8 cellular contexts compared by ENCODE assay signal in the genomic region with DNA sequence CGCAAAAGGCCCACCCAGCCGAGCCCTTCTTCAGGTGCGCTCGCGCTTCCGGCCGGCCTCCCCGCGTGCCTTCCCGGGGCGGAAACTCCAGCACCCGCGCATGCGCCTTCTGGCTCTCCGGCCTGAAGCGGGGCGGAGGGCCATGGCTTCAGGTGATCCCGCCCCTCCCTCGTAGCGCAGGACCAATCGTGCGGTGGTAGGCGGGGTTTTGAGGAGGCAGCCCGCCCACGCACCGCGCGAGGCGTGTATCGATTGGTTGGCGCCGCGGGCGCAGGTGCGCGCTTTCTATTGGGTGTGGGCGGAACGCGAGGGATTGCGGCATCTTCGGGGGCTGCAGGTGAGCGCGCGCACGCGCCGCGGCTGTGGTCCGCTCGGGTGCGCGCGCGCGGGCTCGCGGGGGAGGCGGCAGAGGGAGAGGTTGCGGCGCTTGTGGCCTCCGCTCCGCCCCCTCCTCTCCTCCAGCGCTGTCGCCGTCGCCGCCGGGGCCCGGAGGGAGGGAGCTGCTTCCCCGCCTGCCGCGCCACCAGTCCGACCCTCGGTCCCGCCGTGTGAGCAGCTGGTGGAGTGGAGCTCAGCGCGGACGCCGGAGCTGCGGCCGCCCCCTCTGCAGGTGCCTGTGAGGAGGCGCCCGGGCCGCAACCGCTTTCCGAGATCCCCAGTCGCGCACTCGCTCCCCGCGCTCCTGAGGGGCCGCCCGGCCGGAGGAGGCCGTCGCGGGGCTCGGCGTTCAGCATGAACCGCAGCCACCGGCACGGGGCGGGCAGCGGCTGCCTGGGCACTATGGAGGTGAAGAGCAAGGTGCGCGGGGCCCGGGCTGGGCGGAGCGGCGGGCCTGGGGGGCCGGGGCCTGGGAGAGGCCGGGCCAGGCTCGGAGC. TPM values are rescaled to one million over a fixed set of nuclear protein-coding genes. Genes with fewer than 3 reads are reported as not detected.
DNase-seq lines count a peak whose midpoint lies in the region; ATAC-seq and TF ChIP-seq lines count a peak whose summit lies in the region.

A gene with protein sequence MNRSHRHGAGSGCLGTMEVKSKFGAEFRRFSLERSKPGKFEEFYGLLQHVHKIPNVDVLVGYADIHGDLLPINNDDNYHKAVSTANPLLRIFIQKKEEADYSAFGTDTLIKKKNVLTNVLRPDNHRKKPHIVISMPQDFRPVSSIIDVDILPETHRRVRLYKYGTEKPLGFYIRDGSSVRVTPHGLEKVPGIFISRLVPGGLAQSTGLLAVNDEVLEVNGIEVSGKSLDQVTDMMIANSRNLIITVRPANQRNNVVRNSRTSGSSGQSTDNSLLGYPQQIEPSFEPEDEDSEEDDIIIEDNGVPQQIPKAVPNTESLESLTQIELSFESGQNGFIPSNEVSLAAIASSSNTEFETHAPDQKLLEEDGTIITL (plus strand): TSS at position 526 of the 875 bp plus-strand sequence. CDS start 207 bp downstream, at position 733.

- in situ Hi-C loops in SK-MEL-5 (cut with HindIII; ENCODE audit: low pct_unique_long_range_greater_than_20kb, low sequenced_read_pairs), result no loop called here

- peak within 1 kb of the TSS; percentile 89 for H3K27ac Mint-ChIP-seq in activated naive CD4-positive, alpha-beta T cell treated with anti-CD3 and anti-CD28 coated beads, Interleukin-2, amount 10 ng/mL, durations not matched to agents 7 days and 5 days

- TF ChIP-seq POLR2A in NB4 (IDR thresholded peaks at IDR 0.05; ENCODE audit: extremely low read depth, insufficient read length), result no peak

- no peaks in the 10 kb centered on the region for H3K27me3 Mint-ChIP-seq in activated naive CD4-positive, alpha-beta T cell treated with anti-CD3 and anti-CD28 coated beads, Interleukin-2, amount 10 ng/mL, durations not matched to agents 7 days and 5 days

- H3K36me3 Mint-ChIP-seq in activated naive CD4-positive, alpha-beta T cell treated with anti-CD3 and anti-CD28 coated beads, Interleukin-2, amount 10 ng/mL, durations not matched to agents 7 days and 5 days, result no peaks in the 10 kb centered on the region

- peak within 1 kb of the TSS; percentile 78 for H3K4me3 ChIP-seq in NB4 (ENCODE audit: low read depth, low read length)

- peak; percentile 87 for ATAC-seq in HG02588 (IDR thresholded peaks at IDR 0.05; ENCODE audit: unreplicated experiment)

- H3K27ac ChIP-seq in substantia nigra (ENCODE audit: low read depth, low read length, poor library complexity, severe bottlenecking), result peak within 1 kb of the TSS; percentile 46

- peaks cover 23% of the 10 kb centered on the region for H3K4me1 Mint-ChIP-seq in activated naive CD4-positive, alpha-beta T cell treated with anti-CD3 and anti-CD28 coated beads, Interleukin-2, amount 10 ng/mL, durations not matched to agents 7 days and 5 days

- H3K4me3 Mint-ChIP-seq in activated naive CD4-positive, alpha-beta T cell treated with anti-CD3 and anti-CD28 coated beads, Interleukin-2, amount 10 ng/mL, durations not matched to agents 7 days and 5 days, result peak within 1 kb of the TSS; percentile 90

- CTCF ChIA-PET in GM10248 (lab: Yijun Ruan, JAX), result interaction anchor here (1.0 to 1.3 kb wide), 2 partner anchors 18 to 63 kb away, joined by 3 to 5 read pairs; a partner anchor contains a TSS
- CTCF ChIA-PET in activated naive CD4-positive, alpha-beta T cell treated with anti-CD3 and anti-CD28 coated beads, Interleukin-2, amount 10 ng/mL, durations not matched to agents 7 days and 5 days (lab: Charles Lee), result interaction anchor here (0.7 to 1.0 kb wide), 2 partner anchors 18 to 63 kb away, joined by 3 to 4 read pairs; a partner anchor contains a TSS

- no peaks in the 10 kb centered on the region for H3K9me3 Mint-ChIP-seq in activated naive CD4-positive, alpha-beta T cell treated with anti-CD3 and anti-CD28 coated beads, Interleukin-2, amount 10 ng/mL, durations not matched to agents 7 days and 5 days

- POLR2A ChIA-PET in GM10248 (lab: Yijun Ruan, JAX), result interaction anchor here (0.6 to 0.9 kb wide), 2 partner anchors 227 to 1681 kb away, joined by 3 to 6 read pairs; a partner anchor contains a TSS

- TF ChIP-seq CTCF in GM10248 (IDR thresholded peaks at IDR 0.05; ENCODE audit: control extremely low read depth, extremely low read depth, low read depth, missing control alignments), result no peak
- TF ChIP-seq CTCF in NB4 (IDR thresholded peaks at IDR 0.05; ENCODE audit: low read depth, low read length), result no peak

- peak; percentile 100 for DNase-seq in GM10248 (ENCODE audit: extremely low spot score)
- peak; percentile 99 for DNase-seq in NB4 (ENCODE audit: low read depth)
- peak; percentile 98 for DNase-seq in SK-MEL-5 (ENCODE audit: low read depth, low spot score)
- peak; percentile 99 for DNase-seq in activated naive CD4-positive, alpha-beta T cell treated with anti-CD3 and anti-CD28 coated beads, Interleukin-2, amount 10 ng/mL, durations not matched to agents 7 days and 5 days
- peak; percentile 100 for DNase-seq in germinal center (ENCODE audit: low spot score)
- DNase-seq in non-pigmented ciliary epithelial cell (ENCODE audit: low read depth), result peak; percentile 62
- peak; percentile 64 to 98 (median 90) for DNase-seq in substantia nigra (lab: John Stamatoyannopoulos, UW)

RNA-seq across cellular contexts. Expression of the gene that starts here (rescaled TPM):
- 4.8 and 5.9 TPM in 2 replicates for total RNA-seq in SK-MEL-5 (2014; rRNA removed; shearing (Covaris generic))
- 1.6 and 1.9 TPM in 2 replicates for polyA plus RNA-seq in SK-MEL-5 (2015; cell fraction: cytosol; rRNA removed)
- polyA plus RNA-seq in SK-MEL-5 (2015; cell fraction: nucleus; rRNA removed), result 2.3 and 2.6 TPM in 2 replicates

Comparison
In these comparisons a context has a peak if more than half of its experiments do, and no peak if none do; other contexts are left out.
1. Peak in every context shown above with its lines: DNase-seq, ATAC-seq, H3K4me3 ChIP-seq and H3K27ac ChIP-seq.